Comparison of ENCODE assay signal across 13 cellular contexts in the genomic region with DNA sequence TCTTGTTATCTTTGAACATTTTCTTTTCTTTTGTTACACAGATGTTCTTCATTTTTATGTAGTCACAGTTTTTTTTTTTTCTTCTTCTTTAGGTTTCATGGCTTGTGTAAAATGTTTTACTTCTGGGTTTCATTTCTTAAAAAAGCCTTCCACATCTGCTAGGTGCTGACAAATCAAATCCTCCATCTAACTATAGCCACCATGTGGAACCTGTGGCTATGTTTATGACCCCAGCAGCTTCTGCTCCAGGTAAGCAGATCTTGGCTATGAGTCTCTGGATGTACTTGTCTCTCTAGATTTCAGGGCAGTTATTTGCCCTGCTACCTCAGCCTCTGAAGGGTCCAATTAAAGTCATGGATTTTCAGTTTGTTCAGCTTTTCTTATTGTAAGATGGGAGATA. TPM values are rescaled to one million over a fixed set of nuclear protein-coding genes. Genes with fewer than 3 reads are reported as not detected.
DNase-seq lines count a peak whose midpoint lies in the region; ATAC-seq lines count a peak whose summit lies in the region.
"Had no signal": no experiment of that assay in that cellular context is flagged by ENCODE, and none has a peak within 500 bp of the region (broad histone marks: within the 10 kb centered on the region; RNA-seq: fewer than 3 reads in every experiment).

No MANE protein-coding gene starts in this region.

- intact Hi-C loops in sciatic nerve (cut with DNase I): no loop called here

- DNase-seq in activated CD8-positive, alpha-beta memory T cell treated with anti-CD3 and anti-CD28 coated beads for 24 hours: no peak
- no peak for DNase-seq in sciatic nerve (ENCODE audit: low spot score)
- no peak for DNase-seq in T-helper 2 cell treated with Interferon-gamma antibody and Interleukin-4, amounts not matched to agents 5 μg/mL and 100 μg/mL, for 36 hours (ENCODE audit: low spot score)
- no peak for DNase-seq in NCI-H1436 treated with DMSO at 0.1 percent for 48 hours (lab: John Stamatoyannopoulos, UW)
- DNase-seq: activated CD8-positive, alpha-beta memory T cell treated with anti-CD3 and anti-CD28 coated beads, Interleukin-2, amount 10 ng/mL, durations not matched to agents 7 days and 5 days; NCI-H1105; NCI-H526; stimulated activated CD4-positive, alpha-beta T cell treated with anti-CD3 and anti-CD28 coated beads, Interleukin-1b, Interleukin-23, amount 100 ng/mL, for 48 hours had no signal

- H3K4me3 Mint-ChIP-seq in T-helper 2 cell treated with Interferon-gamma antibody and Interleukin-4, amounts not matched to agents 5 μg/mL and 100 μg/mL, for 36 hours: no peak overlapping the region
- H3K4me3 Mint-ChIP-seq: activated CD8-positive, alpha-beta memory T cell treated with anti-CD3 and anti-CD28 coated beads, Interleukin-2, amount 10 ng/mL, durations not matched to agents 7 days and 5 days; stimulated activated memory B cell treated with anti-CD40 and anti-IgM and Interleukin-4, amounts not matched to agents 10 μg/mL and 1 μg/mL and 100 μg/mL, for 72 hours had no signal

- peaks cover 7% of the 10 kb centered on the region for H3K9me3 Mint-ChIP-seq in T-helper 2 cell treated with Interferon-gamma antibody and Interleukin-4, amounts not matched to agents 5 μg/mL and 100 μg/mL, for 36 hours

- peaks cover 25% of the 10 kb centered on the region for H3K27me3 Mint-ChIP-seq in T-helper 2 cell treated with Interferon-gamma antibody and Interleukin-4, amounts not matched to agents 5 μg/mL and 100 μg/mL, for 36 hours (ENCODE audit: low read depth)

- H3K27ac Mint-ChIP-seq in T-helper 2 cell treated with Interferon-gamma antibody and Interleukin-4, amounts not matched to agents 5 μg/mL and 100 μg/mL, for 36 hours: no peak overlapping the region
- H3K27ac Mint-ChIP-seq: activated CD8-positive, alpha-beta memory T cell treated with anti-CD3 and anti-CD28 coated beads, Interleukin-2, amount 10 ng/mL, durations not matched to agents 7 days and 5 days; stimulated activated memory B cell treated with anti-CD40 and anti-IgM and Interleukin-4, amounts not matched to agents 10 μg/mL and 1 μg/mL and 100 μg/mL, for 72 hours had no signal

- peaks cover 12% of the 10 kb centered on the region for H3K4me1 Mint-ChIP-seq in T-helper 2 cell treated with Interferon-gamma antibody and Interleukin-4, amounts not matched to agents 5 μg/mL and 100 μg/mL, for 36 hours (ENCODE audit: low read depth)
- H3K4me1 Mint-ChIP-seq: stimulated activated memory B cell treated with anti-CD40 and anti-IgM and Interleukin-4, amounts not matched to agents 10 μg/mL and 1 μg/mL and 100 μg/mL, for 72 hours had no signal

- ATAC-seq in GM18517 (IDR thresholded peaks at IDR 0.05; ENCODE audit: unreplicated experiment) (peak; percentile 78), GM21360 (IDR thresholded peaks at IDR 0.05; ENCODE audit: unreplicated experiment) (peak; percentile 77), HG02870 (IDR thresholded peaks at IDR 0.05; ENCODE audit: unreplicated experiment) (peak; percentile 88), HG03469 (IDR thresholded peaks at IDR 0.05; ENCODE audit: unreplicated experiment) (peak; percentile 65), sciatic nerve (no peak)
- ATAC-seq: activated CD8-positive, alpha-beta memory T cell treated with anti-CD3 and anti-CD28 coated beads, Interleukin-2, amount 10 ng/mL, durations not matched to agents 7 days and 5 days; stimulated activated memory B cell treated with anti-CD40 and anti-IgM and Interleukin-4, amounts not matched to agents 10 μg/mL and 1 μg/mL and 100 μg/mL, for 72 hours had no signal

- H3K36me3 Mint-ChIP-seq in T-helper 2 cell treated with Interferon-gamma antibody and Interleukin-4, amounts not matched to agents 5 μg/mL and 100 μg/mL, for 36 hours (ENCODE audit: low read depth): peaks cover 3% of the 10 kb centered on the region
- H3K36me3 Mint-ChIP-seq: stimulated activated memory B cell treated with anti-CD40 and anti-IgM and Interleukin-4, amounts not matched to agents 10 μg/mL and 1 μg/mL and 100 μg/mL, for 72 hours had no signal

RNA-seq across cellular contexts. Expression of gene OXSM, which starts 44.5 kb away (rescaled TPM):
- total RNA-seq in sciatic nerve: 6.8 TPM

RNA-seq across cellular contexts. Expression of gene NGLY1, which starts 51.1 kb away (rescaled TPM):
- total RNA-seq in sciatic nerve: 32.8 TPM
